In genomic region chr19:51066393-51066792, GRCh38 we compare ENCODE assay signal across 30 cellular contexts. TPM values are rescaled to one million over a fixed set of nuclear protein-coding genes. Genes with fewer than 3 reads are reported as not detected.
"Had no signal": no experiment of that assay in that cellular context is flagged by ENCODE, and none has a peak within 500 bp of the region (broad histone marks: within the 10 kb centered on the region; RNA-seq: fewer than 3 reads in every experiment).

No MANE protein-coding gene starts in this region.

- H3K4me1 ChIP-seq: SJCRH30 had no signal

- H3K9me3 ChIP-seq: Peyer's patch, SJCRH30, SK-N-SH had no signal

- H3K36me3 ChIP-seq: brain microvascular endothelial cell, cardiac muscle cell, Peyer's patch, SJCRH30 had no signal

- ATAC-seq: activated T-cell treated with anti-CD3 and anti-CD28 coated beads, Interleukin-2, amount 50 U/mL, for 72 hours had no signal

- DNase-seq: activated B cell treated with CpG ODN at 0.5 μM for 24 hours; activated CD4-positive, alpha-beta T cell treated with anti-CD3 and anti-CD28 coated beads for 1 hour; activated CD4-positive, alpha-beta T cell treated with anti-CD3 and anti-CD28 coated beads, Interleukin-2, amount 10 ng/mL, durations not matched to agents 24 days and 14 days; activated CD4-positive, alpha-beta T cell treated with anti-CD3 and anti-CD28 coated beads, Interleukin-2, amount 50 U/mL, for 48 hours; activated gamma-delta T cell treated with Interleukin-2 at 50 U/mL for 16 hours; activated naive CD4-positive, alpha-beta T cell treated with anti-CD3 and anti-CD28 coated beads, Interleukin-2, amount 10 ng/mL, durations not matched to agents 7 days and 5 days; activated naive CD8-positive, alpha-beta T cell treated with anti-CD3 and anti-CD28 coated beads for 36 hours; activated T-cell treated with anti-CD3 and anti-CD28 coated beads, Interleukin-2, amount 50 U/mL, for 72 hours; brain microvascular endothelial cell; KG1; NCI-H1048; NCI-H1930; NCI-H2171; NCI-H2227 treated with DMSO at 0.1 percent for 48 hours; NCI-H446 treated with DMSO at 0.1 percent for 48 hours; NCI-H524 treated with DMSO at 0.1 percent for 48 hours; NCI-H774; NK-92 treated with Interleukin-12 subunit alpha and Interleukin-12 subunit beta, amount 100 ng/mL, for 24 hours; Peyer's patch; Right ventricle myocardium superior; SJCRH30; SK-N-SH; T-helper 1 cell had no signal

- H3K27ac ChIP-seq: brain microvascular endothelial cell, cardiac muscle cell, Peyer's patch, RWPE1, SJCRH30 had no signal

- H3K4me3 ChIP-seq: cardiac muscle cell, Peyer's patch, SJCRH30 had no signal

- H3K27me3 ChIP-seq: brain microvascular endothelial cell, Peyer's patch, SJCRH30 had no signal

RNA-seq across cellular contexts. Expression of gene KLK13, which starts 1.5 kb away (rescaled TPM):
- total RNA-seq: activated B cell treated with CpG ODN at 0.5 μM for 24 hours; activated CD4-positive, alpha-beta T cell treated with anti-CD3 and anti-CD28 coated beads, Interleukin-2, amount 10 ng/mL, durations not matched to agents 24 days and 14 days; activated CD8-positive, alpha-beta memory T cell treated with anti-CD3 and anti-CD28 coated beads for 36 hours; activated naive CD8-positive, alpha-beta T cell treated with anti-CD3 and anti-CD28 coated beads for 36 hours; activated T-cell treated with anti-CD3 and anti-CD28 coated beads, Interleukin-2, amount 50 U/mL, for 72 hours; activated T-helper 2 cell treated with anti-CD3 and anti-CD28 coated beads, Interferon-gamma antibody, Interleukin-2, Interleukin-4, amounts not matched to agents 10 μg/mL and 5 μg/mL and 100 μg/mL, durations not matched to agents 14 hours and 24 hours and 36 hours; LHCN-M2; M059J; Right ventricle myocardium superior; SJCRH30; T-helper 2 cell treated with Interferon-gamma antibody and Interleukin-4, amounts not matched to agents 100 ng/mL and 5 ng/mL, for 36 hours had no signal
- polyA plus RNA-seq: cardiac muscle cell, SK-N-SH had no signal

RNA-seq across cellular contexts. Expression of gene KLK14, which starts 16.3 kb away (rescaled TPM):
- total RNA-seq: LHCN-M2, M059J, SJCRH30 had no signal
- polyA plus RNA-seq: cardiac muscle cell had no signal

RNA-seq across cellular contexts. Expression of gene KLK12, which starts 31.6 kb away (rescaled TPM):
- total RNA-seq: activated B cell treated with CpG ODN at 0.5 μM for 24 hours; activated CD4-positive, alpha-beta T cell treated with anti-CD3 and anti-CD28 coated beads, Interleukin-2, amount 10 ng/mL, durations not matched to agents 24 days and 14 days; activated CD8-positive, alpha-beta memory T cell treated with anti-CD3 and anti-CD28 coated beads for 36 hours; activated naive CD8-positive, alpha-beta T cell treated with anti-CD3 and anti-CD28 coated beads for 36 hours; activated T-cell treated with anti-CD3 and anti-CD28 coated beads, Interleukin-2, amount 50 U/mL, for 72 hours; activated T-helper 2 cell treated with anti-CD3 and anti-CD28 coated beads, Interferon-gamma antibody, Interleukin-2, Interleukin-4, amounts not matched to agents 10 μg/mL and 5 μg/mL and 100 μg/mL, durations not matched to agents 14 hours and 24 hours and 36 hours; cardiac muscle cell; LHCN-M2; M059J; Right ventricle myocardium superior; SJCRH30; T-helper 2 cell treated with Interferon-gamma antibody and Interleukin-4, amounts not matched to agents 100 ng/mL and 5 ng/mL, for 36 hours had no signal
- polyA plus RNA-seq: cardiac muscle cell, SK-N-SH had no signal

RNA-seq across cellular contexts. Expression of gene KLK11, which starts 40.0 kb away (rescaled TPM):
- total RNA-seq: activated B cell treated with CpG ODN at 0.5 μM for 24 hours; activated CD4-positive, alpha-beta T cell treated with anti-CD3 and anti-CD28 coated beads, Interleukin-2, amount 10 ng/mL, durations not matched to agents 24 days and 14 days; activated CD8-positive, alpha-beta memory T cell treated with anti-CD3 and anti-CD28 coated beads for 36 hours; activated naive CD8-positive, alpha-beta T cell treated with anti-CD3 and anti-CD28 coated beads for 36 hours; activated T-cell treated with anti-CD3 and anti-CD28 coated beads, Interleukin-2, amount 50 U/mL, for 72 hours; activated T-helper 2 cell treated with anti-CD3 and anti-CD28 coated beads, Interferon-gamma antibody, Interleukin-2, Interleukin-4, amounts not matched to agents 10 μg/mL and 5 μg/mL and 100 μg/mL, durations not matched to agents 14 hours and 24 hours and 36 hours; cardiac muscle cell; LHCN-M2; M059J; Right ventricle myocardium superior; SJCRH30; T-helper 2 cell treated with Interferon-gamma antibody and Interleukin-4, amounts not matched to agents 100 ng/mL and 5 ng/mL, for 36 hours had no signal
- polyA plus RNA-seq: cardiac muscle cell, SK-N-SH had no signal
